In genomic region chr10:86957471-86958108, GRCh38 we compare ENCODE assay signal across 1 cellular context.
A peak's percentile ranks its signal among the peaks of the same experiment; 100 is the strongest.
TF ChIP-seq lines count a peak whose summit lies in the region.

A gene with protein sequence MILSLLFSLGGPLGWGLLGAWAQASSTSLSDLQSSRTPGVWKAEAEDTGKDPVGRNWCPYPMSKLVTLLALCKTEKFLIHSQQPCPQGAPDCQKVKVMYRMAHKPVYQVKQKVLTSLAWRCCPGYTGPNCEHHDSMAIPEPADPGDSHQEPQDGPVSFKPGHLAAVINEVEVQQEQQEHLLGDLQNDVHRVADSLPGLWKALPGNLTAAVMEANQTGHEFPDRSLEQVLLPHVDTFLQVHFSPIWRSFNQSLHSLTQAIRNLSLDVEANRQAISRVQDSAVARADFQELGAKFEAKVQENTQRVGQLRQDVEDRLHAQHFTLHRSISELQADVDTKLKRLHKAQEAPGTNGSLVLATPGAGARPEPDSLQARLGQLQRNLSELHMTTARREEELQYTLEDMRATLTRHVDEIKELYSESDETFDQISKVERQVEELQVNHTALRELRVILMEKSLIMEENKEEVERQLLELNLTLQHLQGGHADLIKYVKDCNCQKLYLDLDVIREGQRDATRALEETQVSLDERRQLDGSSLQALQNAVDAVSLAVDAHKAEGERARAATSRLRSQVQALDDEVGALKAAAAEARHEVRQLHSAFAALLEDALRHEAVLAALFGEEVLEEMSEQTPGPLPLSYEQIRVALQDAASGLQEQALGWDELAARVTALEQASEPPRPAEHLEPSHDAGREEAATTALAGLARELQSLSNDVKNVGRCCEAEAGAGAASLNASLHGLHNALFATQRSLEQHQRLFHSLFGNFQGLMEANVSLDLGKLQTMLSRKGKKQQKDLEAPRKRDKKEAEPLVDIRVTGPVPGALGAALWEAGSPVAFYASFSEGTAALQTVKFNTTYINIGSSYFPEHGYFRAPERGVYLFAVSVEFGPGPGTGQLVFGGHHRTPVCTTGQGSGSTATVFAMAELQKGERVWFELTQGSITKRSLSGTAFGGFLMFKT (minus strand): TSS chr10:86957615. CDS start chr10:86957541, 74 bp downstream.

TF ChIP-seq in GM12878, 131 proteins besides CTCF, POLR2A, EP300 and RAD21 (continued from another document):
- TF ChIP-seq, protein P1, sequence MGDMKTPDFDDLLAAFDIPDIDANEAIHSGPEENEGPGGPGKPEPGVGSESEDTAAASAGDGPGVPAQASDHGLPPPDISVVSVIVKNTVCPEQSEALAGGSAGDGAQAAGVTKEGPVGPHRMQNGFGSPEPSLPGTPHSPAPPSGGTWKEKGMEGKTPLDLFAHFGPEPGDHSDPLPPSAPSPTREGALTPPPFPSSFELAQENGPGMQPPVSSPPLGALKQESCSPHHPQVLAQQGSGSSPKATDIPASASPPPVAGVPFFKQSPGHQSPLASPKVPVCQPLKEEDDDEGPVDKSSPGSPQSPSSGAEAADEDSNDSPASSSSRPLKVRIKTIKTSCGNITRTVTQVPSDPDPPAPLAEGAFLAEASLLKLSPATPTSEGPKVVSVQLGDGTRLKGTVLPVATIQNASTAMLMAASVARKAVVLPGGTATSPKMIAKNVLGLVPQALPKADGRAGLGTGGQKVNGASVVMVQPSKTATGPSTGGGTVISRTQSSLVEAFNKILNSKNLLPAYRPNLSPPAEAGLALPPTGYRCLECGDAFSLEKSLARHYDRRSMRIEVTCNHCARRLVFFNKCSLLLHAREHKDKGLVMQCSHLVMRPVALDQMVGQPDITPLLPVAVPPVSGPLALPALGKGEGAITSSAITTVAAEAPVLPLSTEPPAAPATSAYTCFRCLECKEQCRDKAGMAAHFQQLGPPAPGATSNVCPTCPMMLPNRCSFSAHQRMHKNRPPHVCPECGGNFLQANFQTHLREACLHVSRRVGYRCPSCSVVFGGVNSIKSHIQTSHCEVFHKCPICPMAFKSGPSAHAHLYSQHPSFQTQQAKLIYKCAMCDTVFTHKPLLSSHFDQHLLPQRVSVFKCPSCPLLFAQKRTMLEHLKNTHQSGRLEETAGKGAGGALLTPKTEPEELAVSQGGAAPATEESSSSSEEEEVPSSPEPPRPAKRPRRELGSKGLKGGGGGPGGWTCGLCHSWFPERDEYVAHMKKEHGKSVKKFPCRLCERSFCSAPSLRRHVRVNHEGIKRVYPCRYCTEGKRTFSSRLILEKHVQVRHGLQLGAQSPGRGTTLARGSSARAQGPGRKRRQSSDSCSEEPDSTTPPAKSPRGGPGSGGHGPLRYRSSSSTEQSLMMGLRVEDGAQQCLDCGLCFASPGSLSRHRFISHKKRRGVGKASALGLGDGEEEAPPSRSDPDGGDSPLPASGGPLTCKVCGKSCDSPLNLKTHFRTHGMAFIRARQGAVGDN (IDR thresholded peaks at IDR 0.05) = no peak
- TF ChIP-seq CREM (IDR thresholded peaks at IDR 0.05; ENCODE audit: low read depth) = no peak
- TF ChIP-seq STAT1 (conservative IDR thresholded peaks at IDR 0.05) = no peak
- TF ChIP-seq ZBED1 (IDR thresholded peaks at IDR 0.05; ENCODE audit: borderline replicate concordance) = no peak
- no peak for TF ChIP-seq RBBP5 (conservative IDR thresholded peaks at IDR 0.05)
- no peak for TF ChIP-seq MTA3 (IDR thresholded peaks at IDR 0.05; ENCODE audit: borderline replicate concordance, low read length)
- TF ChIP-seq CHD2 (IDR thresholded peaks at IDR 0.05; ENCODE audit: borderline replicate concordance, low read depth, low read length) = no peak
- no peak for TF ChIP-seq SUPT20H (IDR thresholded peaks at IDR 0.05; ENCODE audit: borderline replicate concordance, control insufficient read depth, low read depth, low read length)
- no peak for TF ChIP-seq CEBPB (IDR thresholded peaks at IDR 0.05; ENCODE audit: borderline replicate concordance in 1 of 2, low read depth in 2 of 2, low read length in 2 of 2)
- no peak for TF ChIP-seq ZNF217 (IDR thresholded peaks at IDR 0.05)
- TF ChIP-seq MAX (IDR thresholded peaks at IDR 0.05; ENCODE audit: low read depth, low read length) = no peak
- no peak for TF ChIP-seq POU2F2 (IDR thresholded peaks at IDR 0.05; ENCODE audit: borderline replicate concordance, low read depth, low read length)
- 0 out of 2 replicates have a peak, but pooled peaks have one; percentile 18 for TF ChIP-seq IKZF1 (conservative IDR thresholded peaks at IDR 0.05)
- no peak for TF ChIP-seq E4F1 (IDR thresholded peaks at IDR 0.05; ENCODE audit: borderline replicate concordance, partially characterized antibody)
- no peak for TF ChIP-seq TCF12 (IDR thresholded peaks at IDR 0.05; ENCODE audit: low read depth, low read length)
- TF ChIP-seq SPI1 (IDR thresholded peaks at IDR 0.05; ENCODE audit: borderline replicate concordance, insufficient read depth, low read depth, low read length) = peak; percentile 28; the same call in 1 of the 2 replicates
- TF ChIP-seq HDGF (IDR thresholded peaks at IDR 0.05) = no peak
- TF ChIP-seq POLR2AphosphoS5 (IDR thresholded peaks at IDR 0.05; ENCODE audit: low read length) = no peak
- TF ChIP-seq, protein P2, sequence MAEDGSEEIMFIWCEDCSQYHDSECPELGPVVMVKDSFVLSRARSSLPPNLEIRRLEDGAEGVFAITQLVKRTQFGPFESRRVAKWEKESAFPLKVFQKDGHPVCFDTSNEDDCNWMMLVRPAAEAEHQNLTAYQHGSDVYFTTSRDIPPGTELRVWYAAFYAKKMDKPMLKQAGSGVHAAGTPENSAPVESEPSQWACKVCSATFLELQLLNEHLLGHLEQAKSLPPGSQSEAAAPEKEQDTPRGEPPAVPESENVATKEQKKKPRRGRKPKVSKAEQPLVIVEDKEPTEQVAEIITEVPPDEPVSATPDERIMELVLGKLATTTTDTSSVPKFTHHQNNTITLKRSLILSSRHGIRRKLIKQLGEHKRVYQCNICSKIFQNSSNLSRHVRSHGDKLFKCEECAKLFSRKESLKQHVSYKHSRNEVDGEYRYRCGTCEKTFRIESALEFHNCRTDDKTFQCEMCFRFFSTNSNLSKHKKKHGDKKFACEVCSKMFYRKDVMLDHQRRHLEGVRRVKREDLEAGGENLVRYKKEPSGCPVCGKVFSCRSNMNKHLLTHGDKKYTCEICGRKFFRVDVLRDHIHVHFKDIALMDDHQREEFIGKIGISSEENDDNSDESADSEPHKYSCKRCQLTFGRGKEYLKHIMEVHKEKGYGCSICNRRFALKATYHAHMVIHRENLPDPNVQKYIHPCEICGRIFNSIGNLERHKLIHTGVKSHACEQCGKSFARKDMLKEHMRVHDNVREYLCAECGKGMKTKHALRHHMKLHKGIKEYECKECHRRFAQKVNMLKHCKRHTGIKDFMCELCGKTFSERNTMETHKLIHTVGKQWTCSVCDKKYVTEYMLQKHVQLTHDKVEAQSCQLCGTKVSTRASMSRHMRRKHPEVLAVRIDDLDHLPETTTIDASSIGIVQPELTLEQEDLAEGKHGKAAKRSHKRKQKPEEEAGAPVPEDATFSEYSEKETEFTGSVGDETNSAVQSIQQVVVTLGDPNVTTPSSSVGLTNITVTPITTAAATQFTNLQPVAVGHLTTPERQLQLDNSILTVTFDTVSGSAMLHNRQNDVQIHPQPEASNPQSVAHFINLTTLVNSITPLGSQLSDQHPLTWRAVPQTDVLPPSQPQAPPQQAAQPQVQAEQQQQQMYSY (CRISPR knock-in tag; IDR thresholded peaks at IDR 0.05) = no peak
